ENCODE assay signal across 26 cellular contexts in the genomic region with DNA sequence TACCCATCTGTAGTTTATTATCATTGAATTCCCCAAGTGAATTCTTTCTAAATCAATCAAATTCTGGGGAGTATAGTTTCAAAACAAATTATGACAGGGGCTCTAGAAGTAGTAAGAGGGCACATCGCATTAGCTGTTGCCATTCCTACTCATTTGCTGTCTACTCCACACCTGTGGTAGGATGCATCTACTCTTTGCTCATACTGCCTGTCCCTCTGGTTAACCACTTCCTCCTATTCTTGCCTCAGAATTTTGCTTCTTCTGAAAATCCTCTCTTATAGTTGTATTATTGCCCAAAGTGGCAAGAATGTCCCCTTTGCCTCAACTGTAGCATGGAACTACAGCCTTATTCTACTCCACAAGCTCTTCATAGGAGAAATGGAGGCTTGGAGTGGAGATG. TPM values are rescaled to one million over a fixed set of nuclear protein-coding genes. Genes with fewer than 3 reads are reported as not detected.
"Had no signal": no experiment of that assay in that cellular context is flagged by ENCODE, and none has a peak within 500 bp of the region (broad histone marks: within the 10 kb centered on the region; RNA-seq: fewer than 3 reads in every experiment).

No MANE protein-coding gene starts in this region.

- H3K4me1 ChIP-seq: ascending aorta, foreskin keratinocyte, neural progenitor cell, prostate gland, transverse colon had no signal

- H3K27ac ChIP-seq: ascending aorta, foreskin keratinocyte, neural progenitor cell, ovary, prostate gland, transverse colon, WERI-Rb-1 had no signal

- H3K4me3 ChIP-seq: ascending aorta, lung, neural progenitor cell, ovary, prostate gland, transverse colon had no signal

- H3K9me3 ChIP-seq: ascending aorta, ovary, prostate gland, transverse colon had no signal

- DNase-seq: activated CD8-positive, alpha-beta memory T cell treated with anti-CD3 and anti-CD28 coated beads for 24 hours; activated CD8-positive, alpha-beta memory T cell treated with anti-CD3 and anti-CD28 coated beads, Interleukin-2, amount 50 U/mL, for 4 hours; activated T-cell treated with anti-CD3 and anti-CD28 coated beads, Interleukin-2, amount 50 U/mL, for 24 hours; central memory CD4-positive, alpha-beta T cell; dermis blood vessel endothelial cell; effector CD8-positive, alpha-beta T cell; foreskin keratinocyte; immature natural killer cell; naive B cell; ovary; stimulated activated CD4-positive, alpha-beta T cell treated with anti-CD3 and anti-CD28 coated beads, Interleukin-2, amount 100 ng/mL, for 48 hours; stimulated activated CD8-positive, alpha-beta memory T cell treated with anti-CD3 and anti-CD28 coated beads, Interleukin-4, amount 100 ng/mL, for 48 hours; stimulated activated naive B cell treated with anti-CD40 and anti-IgM and Interleukin-4, amounts not matched to agents 10 μg/mL and 1 μg/mL and 100 μg/mL, for 72 hours; transverse colon; WERI-Rb-1 had no signal

- H3K36me3 ChIP-seq: ascending aorta, neural progenitor cell, ovary, prostate gland, transverse colon, WERI-Rb-1 had no signal

- H3K27me3 ChIP-seq: ascending aorta, foreskin keratinocyte, neural progenitor cell, ovary, transverse colon had no signal

- ATAC-seq: activated naive CD4-positive, alpha-beta T cell treated with anti-CD3 and anti-CD28 coated beads, Interleukin-2, amount 50 U/mL, for 72 hours; activated T-helper 17 cell treated with anti-CD3 and anti-CD28 coated beads, Interleukin-2, amount 50 U/mL, for 72 hours; foreskin keratinocyte; left lobe of liver; stimulated activated naive B cell treated with anti-CD40 and anti-IgM and Interleukin-4, amounts not matched to agents 10 μg/mL and 1 μg/mL and 100 μg/mL, for 72 hours had no signal

RNA-seq across cellular contexts. Expression of gene DGKK, which starts 12.7 kb away (rescaled TPM):
- total RNA-seq: activated naive CD4-positive, alpha-beta T cell treated with anti-CD3 and anti-CD28 coated beads, Interleukin-2, amount 50 U/mL, for 72 hours; activated T-helper 17 cell treated with anti-CD3 and anti-CD28 coated beads, Interleukin-2, amount 50 U/mL, for 72 hours; ascending aorta; dermis blood vessel endothelial cell; foreskin keratinocyte; glomerular endothelial cell; left lobe of liver; mesenteric fat pad; mucosa of gallbladder had no signal
- polyA plus RNA-seq: esophagus, foreskin keratinocyte, ovary had no signal
